In the genomic region with DNA sequence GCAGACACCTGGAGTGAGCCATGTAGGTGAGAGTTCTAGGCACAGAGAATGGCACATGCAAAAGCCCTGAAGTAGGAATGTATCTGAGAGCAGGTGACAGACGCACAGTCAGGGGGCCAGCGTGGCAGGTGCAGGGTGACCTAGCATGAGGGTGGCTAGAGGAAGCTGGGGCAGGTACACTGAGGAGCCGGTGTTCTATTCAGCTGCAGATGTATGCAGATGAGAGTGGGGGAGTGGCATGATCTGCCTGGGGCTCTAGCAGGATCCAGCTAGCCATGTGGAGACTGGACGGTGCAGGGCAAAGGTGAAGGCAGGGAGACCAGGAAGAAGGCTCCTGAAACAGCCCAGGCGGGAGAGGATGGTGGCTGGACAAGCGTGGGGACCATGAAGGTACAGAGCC, we compare ENCODE assay signal across 11 cellular contexts. TPM values are rescaled to one million over a fixed set of nuclear protein-coding genes. Genes with fewer than 3 reads are reported as not detected.
DNase-seq lines count a peak whose midpoint lies in the region; ATAC-seq and TF ChIP-seq lines count a peak whose summit lies in the region.
"Had no signal": no experiment of that assay in that cellular context is flagged by ENCODE, and none has a peak within 500 bp of the region (broad histone marks: within the 10 kb centered on the region; RNA-seq: fewer than 3 reads in every experiment).

No MANE protein-coding gene starts in this region.

- no peak overlapping the region for H3K27ac ChIP-seq in IMR-90 (ENCODE audit: insufficient read depth, low read length)
- H3K27ac ChIP-seq: coronary artery had no signal

- H2BK5ac ChIP-seq in IMR-90 (ENCODE audit: low read depth, low read length, poor library complexity, severe bottlenecking): peak overlapping the region; percentile 49

- dilution Hi-C loops in IMR-90 (cut with HindIII; ENCODE audit: low sequenced_read_pairs, unreplicated experiment): no loop called here

- no peak overlapping the region for H4K91ac ChIP-seq in IMR-90 (ENCODE audit: insufficient read depth, low read depth, low read length)

- H3K4me3 ChIP-seq in IMR-90 (ENCODE audit: insufficient read depth, low read depth, low read length) (no peak overlapping the region), adipocyte (ENCODE audit: low read length) (no peak overlapping the region), mucosa of descending colon (no peak overlapping the region)
- H3K4me3 ChIP-seq: coronary artery, right atrium auricular region had no signal

- intact Hi-C loops in IMR-90 (cut with micrococcal nuclease): no loop called here
- intact Hi-C loops in mucosa of descending colon (cut with DNase I, micrococcal nuclease): no loop called here

- H3K9me3 ChIP-seq in IMR-90 (ENCODE audit: control insufficient read depth, insufficient read depth, low read length) (no peaks in the 10 kb centered on the region), adipocyte (ENCODE audit: control insufficient read depth, low read length) (no peaks in the 10 kb centered on the region), mucosa of descending colon (no peaks in the 10 kb centered on the region)
- H3K9me3 ChIP-seq: right atrium auricular region had no signal

- H2AK9ac ChIP-seq in IMR-90 (replicated peaks; ENCODE audit: low read depth, low read length, poor library complexity): no peak overlapping the region

- in situ Hi-C loops in IMR-90 (cut with MboI; ENCODE audit: low sequenced_read_pairs): no loop called here

- H2BK20ac ChIP-seq in IMR-90 (ENCODE audit: low read depth, low read length): 0 out of 2 replicates have a peak overlapping the region, but pooled peaks have one; percentile 3

- no peak overlapping the region for H2BK120ac ChIP-seq in IMR-90 (ENCODE audit: low read depth, low read length)

- peak overlapping the region; percentile 58; the same call in 1 of the 2 replicates for H3K23ac ChIP-seq in IMR-90 (ENCODE audit: low read depth, low read length)

- H3K36me3 ChIP-seq in IMR-90 (ENCODE audit: control insufficient read depth, insufficient read depth, low read length) (peaks cover 56% of the 10 kb centered on the region), adipocyte (ENCODE audit: control insufficient read depth, insufficient read depth, low read length, severe bottlenecking) (peaks cover 56% of the 10 kb centered on the region), mucosa of descending colon (ENCODE audit: low read depth) (peaks cover 7% of the 10 kb centered on the region)

- CTCF ChIA-PET in IMR-90 (lab: Yijun Ruan, JAX): no interaction called here

- TF ChIP-seq CTCF in IMR-90 (conservative IDR thresholded peaks at IDR 0.05; ENCODE audit: low read depth, low read length) (no peak), mucosa of descending colon (IDR thresholded peaks at IDR 0.05) (no peak)

- H3K79me1 ChIP-seq in IMR-90 (ENCODE audit: low read depth in 1 of 2, low read length in 2 of 2): peaks cover 41 to 83% of the 10 kb centered on the region in 2 experiments

- H3K4me1 ChIP-seq in IMR-90 (ENCODE audit: control insufficient read depth, insufficient read depth, low read length) (peaks cover 31% of the 10 kb centered on the region), adipocyte (ENCODE audit: control insufficient read depth, insufficient read depth, low read length) (peaks cover 60% of the 10 kb centered on the region), mucosa of descending colon (ENCODE audit: low read depth) (peaks cover 10% of the 10 kb centered on the region)

- POLR2A ChIA-PET in IMR-90 (lab: Charles Lee; ENCODE audit: unreplicated experiment): no interaction called here

- H3K4me2 ChIP-seq in IMR-90 (ENCODE audit: low read depth, low read length): no peak overlapping the region

- peak overlapping the region; percentile 49; the same call in 1 of the 2 replicates for H2AK5ac ChIP-seq in IMR-90 (ENCODE audit: low read depth, low read length)

- no TSS peak for BruUV-seq in IMR-90 (replicated peaks; lab: Mats Ljungman, UMichigan)

- no peak for TF ChIP-seq POLR2A in IMR-90 (IDR thresholded peaks at IDR 0.05; ENCODE audit: low read depth, low read length)

- WGBS in IMR-90 (ENCODE audit: extremely low coverage in 2 of 2, insufficient read length in 1 of 2), 2 experiments: 82% methylated on average over 6 of the region's 6 CpGs; no CpG with 5 or more reads in 1 of the 2 experiments

- no peak overlapping the region for H4K5ac ChIP-seq in IMR-90 (ENCODE audit: low read depth, low read length)

- no peak overlapping the region for H3K56ac ChIP-seq in IMR-90 (ENCODE audit: extremely low read depth, insufficient read depth, low read length)

- H3K14ac ChIP-seq in IMR-90 (replicated peaks; ENCODE audit: low read depth, low read length): no peak overlapping the region

- H3K9ac ChIP-seq in IMR-90 (ENCODE audit: low read depth, low read length): no peak overlapping the region
- peak overlapping the region; percentile 3 for H3K9ac ChIP-seq in adipocyte (ENCODE audit: low read length)

- 0 out of 4 replicates have a peak overlapping the region, but pooled peaks of 1 of the 2 experiments have one; percentile 5 for H4K8ac ChIP-seq in IMR-90 (ENCODE audit: low read depth in 2 of 2, low read length in 2 of 2)

- no peak overlapping the region for H3K18ac ChIP-seq in IMR-90 (ENCODE audit: low read depth, low read length)

- peaks cover 61% of the 10 kb centered on the region for H4K20me1 ChIP-seq in IMR-90 (ENCODE audit: insufficient read depth, low read length)

- H3K27me3 ChIP-seq in IMR-90 (ENCODE audit: control insufficient read depth, insufficient read depth, low read length) (no peaks in the 10 kb centered on the region), adipocyte (replicated peaks; ENCODE audit: control insufficient read depth, insufficient read depth, low read length) (no peaks in the 10 kb centered on the region)
- H3K27me3 ChIP-seq: right atrium auricular region had no signal

- H3K4ac ChIP-seq in IMR-90 (ENCODE audit: low read depth, low read length): 0 out of 2 replicates have a peak overlapping the region, but pooled peaks have one; percentile 24

- no peak for ATAC-seq in IMR-90 (ENCODE audit: low read depth)
- ATAC-seq in mucosa of descending colon: peak; percentile 20
- ATAC-seq in GM21526 (IDR thresholded peaks at IDR 0.05; ENCODE audit: low FRiP score, unreplicated experiment): no peak
- ATAC-seq in GM19324 (IDR thresholded peaks at IDR 0.05; ENCODE audit: low FRiP score, unreplicated experiment): no peak
- ATAC-seq: T-cell had no signal

- no peak overlapping the region for H2AFZ ChIP-seq in IMR-90 (replicated peaks; ENCODE audit: low read length, poor library complexity)

- TF ChIP-seq RAD21 in IMR-90 (IDR thresholded peaks at IDR 0.05; ENCODE audit: low read length): no peak

- DNase-seq in COLO668 (lab: John Stamatoyannopoulos, UW; ENCODE audit: unreplicated experiment) (peak; percentile 89), IMR-90 (no peak), adipocyte (ENCODE audit: low read depth) (no peak), mucosa of descending colon (no peak), GM19238 (ENCODE audit: insufficient read length, low spot score) (no peak)
- DNase-seq: NCI-H1694 treated with DMSO at 0.1 percent for 48 hours, T-cell had no signal

- peaks cover 36% of the 10 kb centered on the region for H3K9me1 ChIP-seq in IMR-90 (ENCODE audit: insufficient read depth, low read length)

- H2BK15ac ChIP-seq in IMR-90 (ENCODE audit: low read depth, low read length): no peak overlapping the region

TF ChIP-seq in IMR-90, 13 proteins besides CTCF, POLR2A, EP300 and RAD21:
- TF ChIP-seq BHLHE40 (IDR thresholded peaks at IDR 0.05; ENCODE audit: low read depth, low read length) (no peak), MAFK (IDR thresholded peaks at IDR 0.05; ENCODE audit: low read depth, low read length) (no peak), CHD1 (IDR thresholded peaks at IDR 0.05; ENCODE audit: low read depth, low read length) (no peak), NFE2L2 (IDR thresholded peaks at IDR 0.05; ENCODE audit: low read depth, low read length) (no peak), MAZ (IDR thresholded peaks at IDR 0.05; ENCODE audit: borderline replicate concordance, low read depth, low read length) (no peak)

RNA-seq across cellular contexts. Expression of a gene that starts 10.7 kb away (rescaled TPM):
- 24.0 and 25.3 TPM in 2 replicates for total RNA-seq in IMR-90 (2012; rRNA removed)
- 59.9 and 67.6 TPM in 2 replicates for polyA plus RNA-seq in IMR-90 (2012; rRNA removed)
- 26.9 and 58.5 TPM in 2 replicates for polyA plus RNA-seq in IMR-90 (2012; cell fraction: cytosol; rRNA removed)
- polyA plus RNA-seq in IMR-90 (2012; cell fraction: nucleus; rRNA removed; ENCODE audit: low replicate concordance): 24.5 and 45.9 TPM in 2 replicates
- total RNA-seq in mucosa of descending colon: 10 to 100 TPM; 21.2 to 34.3 (median 23.3) TPM

RNA-seq across cellular contexts. Expression of a gene that starts 29.9 kb away (rescaled TPM):
- total RNA-seq in IMR-90 (2012; rRNA removed) (20.1 and 41.4 TPM in 2 replicates), mucosa of descending colon (10 to 100 TPM; 90.1 to 94.4 (median 94.1) TPM)
- polyA plus RNA-seq in IMR-90 (2012; rRNA removed): 128 and 138 TPM in 2 replicates
- polyA plus RNA-seq in IMR-90 (2012; cell fraction: cytosol; rRNA removed): 46.2 and 74.3 TPM in 2 replicates
- 37.1 and 141 TPM in 2 replicates for polyA plus RNA-seq in IMR-90 (2012; cell fraction: nucleus; rRNA removed; ENCODE audit: low replicate concordance)

RNA-seq across cellular contexts. Expression of a gene that starts 47.8 kb away (rescaled TPM):
- total RNA-seq in IMR-90 (2012; rRNA removed) (3.4 and 6.9 TPM in 2 replicates), mucosa of descending colon (10 to 100 TPM; 20.2 to 86.7 (median 41.3) TPM)
- 17.4 and 33.6 TPM in 2 replicates for polyA plus RNA-seq in IMR-90 (2012; rRNA removed)
- polyA plus RNA-seq in IMR-90 (2012; cell fraction: cytosol; rRNA removed): 18.5 and 103 TPM in 2 replicates
- polyA plus RNA-seq in IMR-90 (2012; cell fraction: nucleus; rRNA removed; ENCODE audit: low replicate concordance): 98.3 and 167 TPM in 2 replicates
